ENCODE assay signal across 30 cellular contexts in genomic region chr2:120491111-120491625, GRCh38.
"Had no signal": no experiment of that assay in that cellular context is flagged by ENCODE, and none has a peak within 500 bp of the region (broad histone marks: within the 10 kb centered on the region; RNA-seq: fewer than 3 reads in every experiment).

No MANE protein-coding gene starts in this region.

- H3K27ac ChIP-seq: adrenal gland, body of pancreas, breast epithelium, SJSA1 had no signal

- H3K27me3 ChIP-seq: adrenal gland, body of pancreas, breast epithelium, SJSA1 had no signal

- H3K4me2 ChIP-seq: SK-N-SH had no signal

- H3K36me3 Mint-ChIP-seq: activated naive CD4-positive, alpha-beta T cell treated with anti-CD3 and anti-CD28 coated beads, Interleukin-2, amount 50 U/mL, for 72 hours; IgD-negative memory B cell had no signal

- H3K27ac Mint-ChIP-seq: activated CD4-positive, alpha-beta T cell treated with anti-CD3 and anti-CD28 coated beads, Interleukin-2, amount 10 ng/mL, durations not matched to agents 24 days and 14 days; activated CD8-positive, alpha-beta T cell treated with anti-CD3 and anti-CD28 coated beads for 36 hours; activated naive CD4-positive, alpha-beta T cell treated with anti-CD3 and anti-CD28 coated beads, Interleukin-2, amount 50 U/mL, for 72 hours; activated T-cell treated with anti-CD3 and anti-CD28 coated beads, Interleukin-2, amount 50 U/mL, for 72 hours; activated T-helper 17 cell treated with anti-CD3 and anti-CD28 coated beads, Interleukin-2, amount 50 U/mL, for 72 hours; IgD-negative memory B cell; T-helper 1 cell treated with Interleukin-12 subunit alpha and Interleukin-12 subunit beta and Interleukin-4 antibody, amounts not matched to agents 30 μg/mL and 1 μg/mL, for 36 hours; T-helper 2 cell treated with Interferon-gamma antibody and Interleukin-4, amounts not matched to agents 5 μg/mL and 100 μg/mL, for 36 hours had no signal

- H3K9me3 ChIP-seq: adrenal gland, body of pancreas, breast epithelium, SJSA1, SK-N-SH had no signal

- H3K4me1 ChIP-seq: adrenal gland, body of pancreas, breast epithelium had no signal

- H3K4me1 Mint-ChIP-seq: activated CD4-positive, alpha-beta T cell treated with anti-CD3 and anti-CD28 coated beads, Interleukin-2, amount 10 ng/mL, durations not matched to agents 24 days and 14 days; activated T-helper 17 cell treated with anti-CD3 and anti-CD28 coated beads, Interleukin-2, amount 50 U/mL, for 72 hours had no signal

- H3K36me3 ChIP-seq: adrenal gland, breast epithelium, SJSA1 had no signal

- DNase-seq: activated CD4-positive, alpha-beta T cell treated with anti-CD3 and anti-CD28 coated beads, Interleukin-2, amount 10 ng/mL, durations not matched to agents 24 days and 14 days; activated CD4-positive, alpha-beta T cell treated with anti-CD3 and anti-CD28 coated beads, Interleukin-2, amount 50 U/mL, for 4 hours; activated CD8-positive, alpha-beta T cell treated with anti-CD3 and anti-CD28 coated beads for 36 hours; activated effector memory CD4-positive, alpha-beta T cell treated with anti-CD3 and anti-CD28 coated beads, Interleukin-2, amount 50 U/mL, for 16 hours; activated naive CD4-positive, alpha-beta T cell; activated T-cell treated with anti-CD3 and anti-CD28 coated beads, Interleukin-2, amount 50 U/mL, for 1 hour; activated T-cell treated with anti-CD3 and anti-CD28 coated beads, Interleukin-2, amount 50 U/mL, for 72 hours; adrenal gland; Karpas-422; KBM-7; NCI-H1105; NCI-H1436; NCI-H1694; NCI-H1930; NCI-H2081 treated with DMSO at 0.1 percent for 48 hours; NCI-H226; NCI-H446 treated with DMSO at 0.1 percent for 48 hours; NCI-H524; NCI-H69; SHP77 treated with DMSO at 0.1 percent for 48 hours; SK-N-SH had no signal

- H3K4me3 Mint-ChIP-seq: activated CD4-positive, alpha-beta T cell treated with anti-CD3 and anti-CD28 coated beads, Interleukin-2, amount 10 ng/mL, durations not matched to agents 24 days and 14 days; activated CD8-positive, alpha-beta T cell treated with anti-CD3 and anti-CD28 coated beads for 36 hours; activated T-cell treated with anti-CD3 and anti-CD28 coated beads, Interleukin-2, amount 50 U/mL, for 72 hours; activated T-helper 17 cell treated with anti-CD3 and anti-CD28 coated beads, Interleukin-2, amount 50 U/mL, for 72 hours; IgD-negative memory B cell; T-helper 1 cell treated with Interleukin-12 subunit alpha and Interleukin-12 subunit beta and Interleukin-4 antibody, amounts not matched to agents 30 μg/mL and 1 μg/mL, for 36 hours; T-helper 2 cell treated with Interferon-gamma antibody and Interleukin-4, amounts not matched to agents 5 μg/mL and 100 μg/mL, for 36 hours had no signal

- H3K4me3 ChIP-seq: adrenal gland, body of pancreas, breast epithelium, SJSA1 had no signal

- ATAC-seq: activated CD8-positive, alpha-beta T cell treated with anti-CD3 and anti-CD28 coated beads for 36 hours; activated naive CD4-positive, alpha-beta T cell treated with anti-CD3 and anti-CD28 coated beads, Interleukin-2, amount 50 U/mL, for 72 hours; activated T-cell treated with anti-CD3 and anti-CD28 coated beads, Interleukin-2, amount 50 U/mL, for 72 hours; activated T-helper 17 cell treated with anti-CD3 and anti-CD28 coated beads, Interleukin-2, amount 50 U/mL, for 72 hours; body of pancreas; Panc1 had no signal

- H3K9me3 Mint-ChIP-seq: activated CD4-positive, alpha-beta T cell treated with anti-CD3 and anti-CD28 coated beads, Interleukin-2, amount 10 ng/mL, durations not matched to agents 24 days and 14 days; activated CD8-positive, alpha-beta T cell treated with anti-CD3 and anti-CD28 coated beads for 36 hours; activated naive CD4-positive, alpha-beta T cell treated with anti-CD3 and anti-CD28 coated beads, Interleukin-2, amount 50 U/mL, for 72 hours; activated T-cell treated with anti-CD3 and anti-CD28 coated beads, Interleukin-2, amount 50 U/mL, for 72 hours; activated T-helper 17 cell treated with anti-CD3 and anti-CD28 coated beads, Interleukin-2, amount 50 U/mL, for 72 hours; IgD-negative memory B cell; T-helper 1 cell treated with Interleukin-12 subunit alpha and Interleukin-12 subunit beta and Interleukin-4 antibody, amounts not matched to agents 30 μg/mL and 1 μg/mL, for 36 hours; T-helper 2 cell treated with Interferon-gamma antibody and Interleukin-4, amounts not matched to agents 5 μg/mL and 100 μg/mL, for 36 hours had no signal
